In the genomic region with DNA sequence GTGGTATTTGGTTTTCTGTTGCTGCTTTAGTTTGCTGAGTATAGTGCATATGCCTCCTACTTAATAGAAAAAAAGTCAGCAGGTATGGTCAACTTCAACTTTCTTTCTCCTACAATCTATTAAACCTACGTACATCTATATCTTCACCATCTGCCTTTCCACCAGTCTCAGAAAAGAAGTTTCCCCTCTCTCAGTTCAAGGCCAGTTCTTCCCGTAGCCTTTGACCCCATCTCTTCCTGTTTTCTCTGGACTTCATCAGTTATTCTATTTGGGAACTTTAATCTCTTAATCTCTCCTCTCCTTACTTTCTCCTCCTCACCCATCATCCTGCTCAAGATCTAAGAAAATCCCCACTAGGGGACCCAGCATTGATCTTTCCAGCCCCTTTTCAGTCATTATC, we compare ENCODE assay signal across 29 cellular contexts.
"Had no signal": no experiment of that assay in that cellular context is flagged by ENCODE, and none has a peak within 500 bp of the region (broad histone marks: within the 10 kb centered on the region; RNA-seq: fewer than 3 reads in every experiment).

No MANE protein-coding gene starts in this region.

- DNase-seq: activated CD4-positive, alpha-beta memory T cell treated with anti-CD3 and anti-CD28 coated beads for 36 hours; activated CD4-positive, alpha-beta T cell treated with anti-CD3 and anti-CD28 coated beads for 36 hours; activated CD4-positive, alpha-beta T cell treated with anti-CD3 and anti-CD28 coated beads, Interleukin-2, amount 10 ng/mL, durations not matched to agents 24 days and 14 days; activated CD4-positive, CD25-positive, alpha-beta regulatory T cell; activated CD4-positive, CD25-positive, alpha-beta regulatory T cell treated with anti-CD3 and anti-CD28 coated beads, Interleukin-2, amount 50 U/mL, for 72 hours; activated CD8-positive, alpha-beta memory T cell treated with anti-CD3 and anti-CD28 coated beads, Interleukin-2, amount 10 ng/mL, durations not matched to agents 7 days and 5 days; activated CD8-positive, alpha-beta memory T cell treated with anti-CD3 and anti-CD28 coated beads, Interleukin-2, amount 50 U/mL, for 48 hours; activated CD8-positive, alpha-beta T cell treated with anti-CD3 and anti-CD28 coated beads, Interleukin-2, amount 10 ng/mL, durations not matched to agents 7 days and 5 days; activated gamma-delta T cell; activated naive CD4-positive, alpha-beta T cell; activated naive CD4-positive, alpha-beta T cell treated with anti-CD3 and anti-CD28 coated beads, Interleukin-2, amount 50 U/mL, for 16 hours; activated naive CD8-positive, alpha-beta T cell treated with anti-CD3 and anti-CD28 coated beads for 36 hours; activated naive CD8-positive, alpha-beta T cell treated with anti-CD3 and anti-CD28 coated beads, Interleukin-2, amount 50 U/mL, for 24 hours; activated T-cell treated with anti-CD3 and anti-CD28 coated beads for 4 hours; activated T-cell treated with anti-CD3 and anti-CD28 coated beads, Interleukin-2, amount 50 U/mL, for 24 hours; activated T-cell treated with anti-CD3 and anti-CD28 coated beads, Interleukin-2, amount 50 U/mL, for 72 hours; adrenal gland; amygdala; aorta; body of pancreas; caudate nucleus; cortex of kidney; effector CD8-positive, alpha-beta T cell; foreskin fibroblast; T-helper 2 cell had no signal

- FAIRE-seq: colon, endometrium, frontal cortex had no signal

- H3K27ac ChIP-seq: adrenal gland, body of pancreas had no signal

- H3K4me3 Mint-ChIP-seq: activated CD4-positive, alpha-beta memory T cell treated with anti-CD3 and anti-CD28 coated beads for 36 hours; activated CD4-positive, alpha-beta T cell treated with anti-CD3 and anti-CD28 coated beads for 36 hours; activated CD4-positive, alpha-beta T cell treated with anti-CD3 and anti-CD28 coated beads, Interleukin-2, amount 10 ng/mL, durations not matched to agents 24 days and 14 days; activated CD8-positive, alpha-beta memory T cell treated with anti-CD3 and anti-CD28 coated beads, Interleukin-2, amount 10 ng/mL, durations not matched to agents 7 days and 5 days; activated CD8-positive, alpha-beta T cell treated with anti-CD3 and anti-CD28 coated beads, Interleukin-2, amount 10 ng/mL, durations not matched to agents 7 days and 5 days; activated naive CD8-positive, alpha-beta T cell treated with anti-CD3 and anti-CD28 coated beads for 36 hours; activated naive CD8-positive, alpha-beta T cell treated with anti-CD3 and anti-CD28 coated beads, Interleukin-2, amount 50 U/mL, for 24 hours; activated T-cell treated with anti-CD3 and anti-CD28 coated beads, Interleukin-2, amount 50 U/mL, for 24 hours; activated T-cell treated with anti-CD3 and anti-CD28 coated beads, Interleukin-2, amount 50 U/mL, for 72 hours had no signal

- ATAC-seq: activated CD4-positive, alpha-beta T cell treated with anti-CD3 and anti-CD28 coated beads for 36 hours; activated CD8-positive, alpha-beta memory T cell treated with anti-CD3 and anti-CD28 coated beads, Interleukin-2, amount 10 ng/mL, durations not matched to agents 7 days and 5 days; activated CD8-positive, alpha-beta T cell treated with anti-CD3 and anti-CD28 coated beads, Interleukin-2, amount 10 ng/mL, durations not matched to agents 7 days and 5 days; activated naive CD8-positive, alpha-beta T cell treated with anti-CD3 and anti-CD28 coated beads, Interleukin-2, amount 50 U/mL, for 24 hours; activated T-cell treated with anti-CD3 and anti-CD28 coated beads, Interleukin-2, amount 50 U/mL, for 72 hours; body of pancreas; esophagus mucosa had no signal

- H3K9me3 Mint-ChIP-seq: activated CD4-positive, alpha-beta memory T cell treated with anti-CD3 and anti-CD28 coated beads for 36 hours; activated CD4-positive, alpha-beta T cell treated with anti-CD3 and anti-CD28 coated beads, Interleukin-2, amount 10 ng/mL, durations not matched to agents 24 days and 14 days; activated naive CD8-positive, alpha-beta T cell treated with anti-CD3 and anti-CD28 coated beads for 36 hours; activated naive CD8-positive, alpha-beta T cell treated with anti-CD3 and anti-CD28 coated beads, Interleukin-2, amount 50 U/mL, for 24 hours; activated T-cell treated with anti-CD3 and anti-CD28 coated beads, Interleukin-2, amount 50 U/mL, for 24 hours; activated T-cell treated with anti-CD3 and anti-CD28 coated beads, Interleukin-2, amount 50 U/mL, for 72 hours had no signal

- H3K4me3 ChIP-seq: adrenal gland, body of pancreas had no signal

- H3K27me3 ChIP-seq: adrenal gland, body of pancreas had no signal

- H3K27me3 Mint-ChIP-seq: activated CD4-positive, alpha-beta T cell treated with anti-CD3 and anti-CD28 coated beads, Interleukin-2, amount 10 ng/mL, durations not matched to agents 24 days and 14 days; activated CD8-positive, alpha-beta memory T cell treated with anti-CD3 and anti-CD28 coated beads, Interleukin-2, amount 10 ng/mL, durations not matched to agents 7 days and 5 days; activated naive CD8-positive, alpha-beta T cell treated with anti-CD3 and anti-CD28 coated beads for 36 hours had no signal

- H3K27ac Mint-ChIP-seq: activated CD4-positive, alpha-beta memory T cell treated with anti-CD3 and anti-CD28 coated beads for 36 hours; activated CD4-positive, alpha-beta T cell treated with anti-CD3 and anti-CD28 coated beads for 36 hours; activated CD4-positive, alpha-beta T cell treated with anti-CD3 and anti-CD28 coated beads, Interleukin-2, amount 10 ng/mL, durations not matched to agents 24 days and 14 days; activated CD8-positive, alpha-beta memory T cell treated with anti-CD3 and anti-CD28 coated beads, Interleukin-2, amount 10 ng/mL, durations not matched to agents 7 days and 5 days; activated CD8-positive, alpha-beta T cell treated with anti-CD3 and anti-CD28 coated beads, Interleukin-2, amount 10 ng/mL, durations not matched to agents 7 days and 5 days; activated naive CD8-positive, alpha-beta T cell treated with anti-CD3 and anti-CD28 coated beads for 36 hours; activated naive CD8-positive, alpha-beta T cell treated with anti-CD3 and anti-CD28 coated beads, Interleukin-2, amount 50 U/mL, for 24 hours; activated T-cell treated with anti-CD3 and anti-CD28 coated beads, Interleukin-2, amount 50 U/mL, for 24 hours; activated T-cell treated with anti-CD3 and anti-CD28 coated beads, Interleukin-2, amount 50 U/mL, for 72 hours had no signal

- H3K36me3 Mint-ChIP-seq: activated CD8-positive, alpha-beta memory T cell treated with anti-CD3 and anti-CD28 coated beads, Interleukin-2, amount 10 ng/mL, durations not matched to agents 7 days and 5 days had no signal

- H3K9me3 ChIP-seq: adrenal gland, body of pancreas had no signal
